1 cellular context compared by ENCODE assay signal in genomic region chr4:82428526-82428968, GRCh38.
TF ChIP-seq lines count a peak whose summit lies in the region.

No MANE protein-coding gene starts in this region.

TF ChIP-seq in K562, 482 proteins besides CTCF, POLR2A, EP300 and RAD21 (continues in another document):
- TF ChIP-seq GMEB1 (CRISPR knock-in tag; IDR thresholded peaks at IDR 0.05) = no peak
- TF ChIP-seq FOS (IDR thresholded peaks at IDR 0.05; ENCODE audit: extremely low read depth, insufficient read length) = no peak
- no peak for TF ChIP-seq ZNF263 (CRISPR knock-in tag; IDR thresholded peaks at IDR 0.05; ENCODE audit: borderline replicate concordance)
- TF ChIP-seq, protein P1, sequence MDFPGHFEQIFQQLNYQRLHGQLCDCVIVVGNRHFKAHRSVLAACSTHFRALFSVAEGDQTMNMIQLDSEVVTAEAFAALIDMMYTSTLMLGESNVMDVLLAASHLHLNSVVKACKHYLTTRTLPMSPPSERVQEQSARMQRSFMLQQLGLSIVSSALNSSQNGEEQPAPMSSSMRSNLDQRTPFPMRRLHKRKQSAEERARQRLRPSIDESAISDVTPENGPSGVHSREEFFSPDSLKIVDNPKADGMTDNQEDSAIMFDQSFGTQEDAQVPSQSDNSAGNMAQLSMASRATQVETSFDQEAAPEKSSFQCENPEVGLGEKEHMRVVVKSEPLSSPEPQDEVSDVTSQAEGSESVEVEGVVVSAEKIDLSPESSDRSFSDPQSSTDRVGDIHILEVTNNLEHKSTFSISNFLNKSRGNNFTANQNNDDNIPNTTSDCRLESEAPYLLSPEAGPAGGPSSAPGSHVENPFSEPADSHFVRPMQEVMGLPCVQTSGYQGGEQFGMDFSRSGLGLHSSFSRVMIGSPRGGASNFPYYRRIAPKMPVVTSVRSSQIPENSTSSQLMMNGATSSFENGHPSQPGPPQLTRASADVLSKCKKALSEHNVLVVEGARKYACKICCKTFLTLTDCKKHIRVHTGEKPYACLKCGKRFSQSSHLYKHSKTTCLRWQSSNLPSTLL (IDR thresholded peaks at IDR 0.05) = no peak
- TF ChIP-seq KLF13 (tag; IDR thresholded peaks at IDR 0.05; ENCODE audit: borderline replicate concordance, low read depth) = peak; percentile 42; the same call in 1 of the 2 replicates
- TF ChIP-seq PKNOX1 (IDR thresholded peaks at IDR 0.05) = peak; percentile 74
- TF ChIP-seq, protein P2, sequence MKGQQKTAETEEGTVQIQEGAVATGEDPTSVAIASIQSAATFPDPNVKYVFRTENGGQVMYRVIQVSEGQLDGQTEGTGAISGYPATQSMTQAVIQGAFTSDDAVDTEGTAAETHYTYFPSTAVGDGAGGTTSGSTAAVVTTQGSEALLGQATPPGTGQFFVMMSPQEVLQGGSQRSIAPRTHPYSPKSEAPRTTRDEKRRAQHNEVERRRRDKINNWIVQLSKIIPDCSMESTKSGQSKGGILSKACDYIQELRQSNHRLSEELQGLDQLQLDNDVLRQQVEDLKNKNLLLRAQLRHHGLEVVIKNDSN (CRISPR knock-in tag; IDR thresholded peaks at IDR 0.05) = no peak
- TF ChIP-seq, protein P3, sequence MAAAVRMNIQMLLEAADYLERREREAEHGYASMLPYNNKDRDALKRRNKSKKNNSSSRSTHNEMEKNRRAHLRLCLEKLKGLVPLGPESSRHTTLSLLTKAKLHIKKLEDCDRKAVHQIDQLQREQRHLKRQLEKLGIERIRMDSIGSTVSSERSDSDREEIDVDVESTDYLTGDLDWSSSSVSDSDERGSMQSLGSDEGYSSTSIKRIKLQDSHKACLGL (CRISPR knock-in tag; IDR thresholded peaks at IDR 0.05; ENCODE audit: borderline replicate concordance, poor library complexity, severe bottlenecking) = peak; percentile 62
- TF ChIP-seq ZNF239 (CRISPR knock-in tag; IDR thresholded peaks at IDR 0.05) = no peak
- TF ChIP-seq SAP30 (IDR thresholded peaks at IDR 0.05; ENCODE audit: borderline replicate concordance, insufficient read depth, low read depth, low read length, poor library complexity, severe bottlenecking) = peak; percentile 31
- TF ChIP-seq SMAD3 (CRISPR knock-in tag; conservative IDR thresholded peaks at IDR 0.05) = no peak
- TF ChIP-seq CCNT2 (IDR thresholded peaks at IDR 0.05; ENCODE audit: borderline replicate concordance, extremely low read depth, insufficient read length, low read depth, low read length) = no peak
- TF ChIP-seq, protein P4, sequence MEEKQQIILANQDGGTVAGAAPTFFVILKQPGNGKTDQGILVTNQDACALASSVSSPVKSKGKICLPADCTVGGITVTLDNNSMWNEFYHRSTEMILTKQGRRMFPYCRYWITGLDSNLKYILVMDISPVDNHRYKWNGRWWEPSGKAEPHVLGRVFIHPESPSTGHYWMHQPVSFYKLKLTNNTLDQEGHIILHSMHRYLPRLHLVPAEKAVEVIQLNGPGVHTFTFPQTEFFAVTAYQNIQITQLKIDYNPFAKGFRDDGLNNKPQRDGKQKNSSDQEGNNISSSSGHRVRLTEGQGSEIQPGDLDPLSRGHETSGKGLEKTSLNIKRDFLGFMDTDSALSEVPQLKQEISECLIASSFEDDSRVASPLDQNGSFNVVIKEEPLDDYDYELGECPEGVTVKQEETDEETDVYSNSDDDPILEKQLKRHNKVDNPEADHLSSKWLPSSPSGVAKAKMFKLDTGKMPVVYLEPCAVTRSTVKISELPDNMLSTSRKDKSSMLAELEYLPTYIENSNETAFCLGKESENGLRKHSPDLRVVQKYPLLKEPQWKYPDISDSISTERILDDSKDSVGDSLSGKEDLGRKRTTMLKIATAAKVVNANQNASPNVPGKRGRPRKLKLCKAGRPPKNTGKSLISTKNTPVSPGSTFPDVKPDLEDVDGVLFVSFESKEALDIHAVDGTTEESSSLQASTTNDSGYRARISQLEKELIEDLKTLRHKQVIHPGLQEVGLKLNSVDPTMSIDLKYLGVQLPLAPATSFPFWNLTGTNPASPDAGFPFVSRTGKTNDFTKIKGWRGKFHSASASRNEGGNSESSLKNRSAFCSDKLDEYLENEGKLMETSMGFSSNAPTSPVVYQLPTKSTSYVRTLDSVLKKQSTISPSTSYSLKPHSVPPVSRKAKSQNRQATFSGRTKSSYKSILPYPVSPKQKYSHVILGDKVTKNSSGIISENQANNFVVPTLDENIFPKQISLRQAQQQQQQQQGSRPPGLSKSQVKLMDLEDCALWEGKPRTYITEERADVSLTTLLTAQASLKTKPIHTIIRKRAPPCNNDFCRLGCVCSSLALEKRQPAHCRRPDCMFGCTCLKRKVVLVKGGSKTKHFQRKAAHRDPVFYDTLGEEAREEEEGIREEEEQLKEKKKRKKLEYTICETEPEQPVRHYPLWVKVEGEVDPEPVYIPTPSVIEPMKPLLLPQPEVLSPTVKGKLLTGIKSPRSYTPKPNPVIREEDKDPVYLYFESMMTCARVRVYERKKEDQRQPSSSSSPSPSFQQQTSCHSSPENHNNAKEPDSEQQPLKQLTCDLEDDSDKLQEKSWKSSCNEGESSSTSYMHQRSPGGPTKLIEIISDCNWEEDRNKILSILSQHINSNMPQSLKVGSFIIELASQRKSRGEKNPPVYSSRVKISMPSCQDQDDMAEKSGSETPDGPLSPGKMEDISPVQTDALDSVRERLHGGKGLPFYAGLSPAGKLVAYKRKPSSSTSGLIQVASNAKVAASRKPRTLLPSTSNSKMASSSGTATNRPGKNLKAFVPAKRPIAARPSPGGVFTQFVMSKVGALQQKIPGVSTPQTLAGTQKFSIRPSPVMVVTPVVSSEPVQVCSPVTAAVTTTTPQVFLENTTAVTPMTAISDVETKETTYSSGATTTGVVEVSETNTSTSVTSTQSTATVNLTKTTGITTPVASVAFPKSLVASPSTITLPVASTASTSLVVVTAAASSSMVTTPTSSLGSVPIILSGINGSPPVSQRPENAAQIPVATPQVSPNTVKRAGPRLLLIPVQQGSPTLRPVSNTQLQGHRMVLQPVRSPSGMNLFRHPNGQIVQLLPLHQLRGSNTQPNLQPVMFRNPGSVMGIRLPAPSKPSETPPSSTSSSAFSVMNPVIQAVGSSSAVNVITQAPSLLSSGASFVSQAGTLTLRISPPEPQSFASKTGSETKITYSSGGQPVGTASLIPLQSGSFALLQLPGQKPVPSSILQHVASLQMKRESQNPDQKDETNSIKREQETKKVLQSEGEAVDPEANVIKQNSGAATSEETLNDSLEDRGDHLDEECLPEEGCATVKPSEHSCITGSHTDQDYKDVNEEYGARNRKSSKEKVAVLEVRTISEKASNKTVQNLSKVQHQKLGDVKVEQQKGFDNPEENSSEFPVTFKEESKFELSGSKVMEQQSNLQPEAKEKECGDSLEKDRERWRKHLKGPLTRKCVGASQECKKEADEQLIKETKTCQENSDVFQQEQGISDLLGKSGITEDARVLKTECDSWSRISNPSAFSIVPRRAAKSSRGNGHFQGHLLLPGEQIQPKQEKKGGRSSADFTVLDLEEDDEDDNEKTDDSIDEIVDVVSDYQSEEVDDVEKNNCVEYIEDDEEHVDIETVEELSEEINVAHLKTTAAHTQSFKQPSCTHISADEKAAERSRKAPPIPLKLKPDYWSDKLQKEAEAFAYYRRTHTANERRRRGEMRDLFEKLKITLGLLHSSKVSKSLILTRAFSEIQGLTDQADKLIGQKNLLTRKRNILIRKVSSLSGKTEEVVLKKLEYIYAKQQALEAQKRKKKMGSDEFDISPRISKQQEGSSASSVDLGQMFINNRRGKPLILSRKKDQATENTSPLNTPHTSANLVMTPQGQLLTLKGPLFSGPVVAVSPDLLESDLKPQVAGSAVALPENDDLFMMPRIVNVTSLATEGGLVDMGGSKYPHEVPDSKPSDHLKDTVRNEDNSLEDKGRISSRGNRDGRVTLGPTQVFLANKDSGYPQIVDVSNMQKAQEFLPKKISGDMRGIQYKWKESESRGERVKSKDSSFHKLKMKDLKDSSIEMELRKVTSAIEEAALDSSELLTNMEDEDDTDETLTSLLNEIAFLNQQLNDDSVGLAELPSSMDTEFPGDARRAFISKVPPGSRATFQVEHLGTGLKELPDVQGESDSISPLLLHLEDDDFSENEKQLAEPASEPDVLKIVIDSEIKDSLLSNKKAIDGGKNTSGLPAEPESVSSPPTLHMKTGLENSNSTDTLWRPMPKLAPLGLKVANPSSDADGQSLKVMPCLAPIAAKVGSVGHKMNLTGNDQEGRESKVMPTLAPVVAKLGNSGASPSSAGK (IDR thresholded peaks at IDR 0.05) = no peak
- no peak for TF ChIP-seq ZNF408 (CRISPR knock-in tag; IDR thresholded peaks at IDR 0.05; ENCODE audit: low read depth)
- TF ChIP-seq, protein P5, sequence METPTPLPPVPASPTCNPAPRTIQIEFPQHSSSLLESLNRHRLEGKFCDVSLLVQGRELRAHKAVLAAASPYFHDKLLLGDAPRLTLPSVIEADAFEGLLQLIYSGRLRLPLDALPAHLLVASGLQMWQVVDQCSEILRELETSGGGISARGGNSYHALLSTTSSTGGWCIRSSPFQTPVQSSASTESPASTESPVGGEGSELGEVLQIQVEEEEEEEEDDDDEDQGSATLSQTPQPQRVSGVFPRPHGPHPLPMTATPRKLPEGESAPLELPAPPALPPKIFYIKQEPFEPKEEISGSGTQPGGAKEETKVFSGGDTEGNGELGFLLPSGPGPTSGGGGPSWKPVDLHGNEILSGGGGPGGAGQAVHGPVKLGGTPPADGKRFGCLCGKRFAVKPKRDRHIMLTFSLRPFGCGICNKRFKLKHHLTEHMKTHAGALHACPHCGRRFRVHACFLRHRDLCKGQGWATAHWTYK (CRISPR knock-in tag; IDR thresholded peaks at IDR 0.05) = 0 out of 2 replicates have a peak, but pooled peaks have one; percentile 61
- peak; percentile 71 to 93; a peak in 2 of 4 replicates for TF ChIP-seq SIN3A (IDR thresholded peaks at IDR 0.05; ENCODE audit: borderline replicate concordance in 2 of 2, control insufficient read depth in 1 of 2, low read depth in 2 of 2, low read length in 2 of 2)
- TF ChIP-seq CC2D1A (IDR thresholded peaks at IDR 0.05) = no peak
- TF ChIP-seq ZFPM2 (CRISPR knock-in tag; IDR thresholded peaks at IDR 0.05) = no peak
- no peak for TF ChIP-seq FOSL1 (tag; conservative IDR thresholded peaks at IDR 0.05)
- peak; percentile 63 for TF ChIP-seq CHD1 (IDR thresholded peaks at IDR 0.05; ENCODE audit: low read length)
- TF ChIP-seq, protein P6, sequence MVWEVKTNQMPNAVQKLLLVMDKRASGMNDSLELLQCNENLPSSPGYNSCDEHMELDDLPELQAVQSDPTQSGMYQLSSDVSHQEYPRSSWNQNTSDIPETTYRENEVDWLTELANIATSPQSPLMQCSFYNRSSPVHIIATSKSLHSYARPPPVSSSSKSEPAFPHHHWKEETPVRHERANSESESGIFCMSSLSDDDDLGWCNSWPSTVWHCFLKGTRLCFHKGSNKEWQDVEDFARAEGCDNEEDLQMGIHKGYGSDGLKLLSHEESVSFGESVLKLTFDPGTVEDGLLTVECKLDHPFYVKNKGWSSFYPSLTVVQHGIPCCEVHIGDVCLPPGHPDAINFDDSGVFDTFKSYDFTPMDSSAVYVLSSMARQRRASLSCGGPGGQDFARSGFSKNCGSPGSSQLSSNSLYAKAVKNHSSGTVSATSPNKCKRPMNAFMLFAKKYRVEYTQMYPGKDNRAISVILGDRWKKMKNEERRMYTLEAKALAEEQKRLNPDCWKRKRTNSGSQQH (CRISPR knock-in tag; IDR thresholded peaks at IDR 0.05) = peak; percentile 36; the same call in 1 of the 2 replicates
- TF ChIP-seq, protein P7, sequence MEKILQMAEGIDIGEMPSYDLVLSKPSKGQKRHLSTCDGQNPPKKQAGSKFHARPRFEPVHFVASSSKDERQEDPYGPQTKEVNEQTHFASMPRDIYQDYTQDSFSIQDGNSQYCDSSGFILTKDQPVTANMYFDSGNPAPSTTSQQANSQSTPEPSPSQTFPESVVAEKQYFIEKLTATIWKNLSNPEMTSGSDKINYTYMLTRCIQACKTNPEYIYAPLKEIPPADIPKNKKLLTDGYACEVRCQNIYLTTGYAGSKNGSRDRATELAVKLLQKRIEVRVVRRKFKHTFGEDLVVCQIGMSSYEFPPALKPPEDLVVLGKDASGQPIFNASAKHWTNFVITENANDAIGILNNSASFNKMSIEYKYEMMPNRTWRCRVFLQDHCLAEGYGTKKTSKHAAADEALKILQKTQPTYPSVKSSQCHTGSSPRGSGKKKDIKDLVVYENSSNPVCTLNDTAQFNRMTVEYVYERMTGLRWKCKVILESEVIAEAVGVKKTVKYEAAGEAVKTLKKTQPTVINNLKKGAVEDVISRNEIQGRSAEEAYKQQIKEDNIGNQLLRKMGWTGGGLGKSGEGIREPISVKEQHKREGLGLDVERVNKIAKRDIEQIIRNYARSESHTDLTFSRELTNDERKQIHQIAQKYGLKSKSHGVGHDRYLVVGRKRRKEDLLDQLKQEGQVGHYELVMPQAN (IDR thresholded peaks at IDR 0.05; ENCODE audit: borderline replicate concordance) = 0 out of 2 replicates have a peak, but pooled peaks have one; percentile 55
- TF ChIP-seq HDAC1 (IDR thresholded peaks at IDR 0.05) = peak in 1 of 2 experiments; percentile 91; a peak in 2 of 4 replicates
- TF ChIP-seq ZBED1 (IDR thresholded peaks at IDR 0.05) = no peak
- TF ChIP-seq CXXC5 (CRISPR knock-in tag; IDR thresholded peaks at IDR 0.05) = no peak; the same call in 1 of the 2 replicates
- TF ChIP-seq MXI1 (IDR thresholded peaks at IDR 0.05; ENCODE audit: low read depth, low read length) = peak; percentile 75; the same call in 1 of the 2 replicates
- TF ChIP-seq ETS1 (conservative IDR thresholded peaks at IDR 0.05; ENCODE audit: control insufficient read depth, low read depth, low read length) = peak; percentile 68; the same call in 1 of the 2 replicates
- no peak for TF ChIP-seq ZNF668 (CRISPR knock-in tag; IDR thresholded peaks at IDR 0.05)
- peak; percentile 75 for TF ChIP-seq MEIS2 (IDR thresholded peaks at IDR 0.05; ENCODE audit: partially characterized antibody)
- no peak for TF ChIP-seq HNRNPL (IDR thresholded peaks at IDR 0.05; ENCODE audit: low read depth, low read length)
- no peak for TF ChIP-seq TAL1 (IDR thresholded peaks at IDR 0.05)
